16 cellular contexts compared by ENCODE assay signal in the genomic region with DNA sequence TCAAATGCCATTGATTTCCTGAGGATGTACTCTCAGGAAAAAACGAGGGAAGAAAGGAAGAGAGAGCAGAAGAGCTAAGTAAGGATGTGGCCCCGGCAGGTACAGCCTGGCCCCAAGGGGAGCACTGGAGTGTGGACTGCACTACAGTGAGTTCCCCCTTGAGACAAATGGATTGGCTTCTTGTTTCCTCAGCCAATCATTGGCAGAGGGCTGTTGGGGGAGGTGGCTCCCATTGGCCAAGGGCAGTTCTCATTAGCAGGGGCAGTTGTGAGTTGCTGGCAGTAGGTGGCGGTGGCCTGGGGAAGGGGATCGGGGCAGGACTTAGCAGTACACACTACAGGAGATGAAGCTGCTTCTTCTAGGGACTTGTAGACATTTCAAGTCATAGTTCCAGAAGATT. TPM values are rescaled to one million over a fixed set of nuclear protein-coding genes. Genes with fewer than 3 reads are reported as not detected.
"Had no signal": no experiment of that assay in that cellular context is flagged by ENCODE, and none has a peak within 500 bp of the region (broad histone marks: within the 10 kb centered on the region; RNA-seq: fewer than 3 reads in every experiment).

No MANE protein-coding gene starts in this region.

- H3K9me3 ChIP-seq: esophagus muscularis mucosa, thyroid gland had no signal

- H3K4me1 ChIP-seq: esophagus muscularis mucosa, thyroid gland had no signal

- H3K27me3 Mint-ChIP-seq: activated naive CD8-positive, alpha-beta T cell; stimulated activated naive B cell treated with anti-CD40 and anti-IgM and Interleukin-4, amounts not matched to agents 10 μg/mL and 1 μg/mL and 100 μg/mL, for 72 hours had no signal

- H3K36me3 ChIP-seq: esophagus muscularis mucosa, thyroid gland had no signal

- H3K4me3 ChIP-seq: esophagus muscularis mucosa, thyroid gland had no signal

- H3K4me1 Mint-ChIP-seq: immature natural killer cell; stimulated activated naive B cell treated with anti-CD40 and anti-IgM and Interleukin-4, amounts not matched to agents 10 μg/mL and 1 μg/mL and 100 μg/mL, for 72 hours had no signal

- H3K27ac ChIP-seq: esophagus muscularis mucosa, thyroid gland had no signal

- ATAC-seq: natural killer cell treated with Interleukin-12 subunit alpha and Interleukin-12 subunit beta and Interleukin-15 and Interleukin-18, amount 100 ng/mL, for 72 hours; stimulated activated naive B cell treated with anti-CD40 and anti-IgM and Interleukin-4, amounts not matched to agents 10 μg/mL and 1 μg/mL and 100 μg/mL, for 72 hours had no signal

- H3K27ac Mint-ChIP-seq: activated naive CD8-positive, alpha-beta T cell; natural killer cell treated with Interleukin-12 subunit alpha and Interleukin-12 subunit beta and Interleukin-15 and Interleukin-18, amount 100 ng/mL, for 72 hours; stimulated activated naive B cell treated with anti-CD40 and anti-IgM and Interleukin-4, amounts not matched to agents 10 μg/mL and 1 μg/mL and 100 μg/mL, for 72 hours had no signal

- H3K9me3 Mint-ChIP-seq: immature natural killer cell; natural killer cell treated with Interleukin-12 subunit alpha and Interleukin-12 subunit beta and Interleukin-15 and Interleukin-18, amount 100 ng/mL, for 72 hours had no signal

- H3K36me3 Mint-ChIP-seq: immature natural killer cell; natural killer cell treated with Interleukin-12 subunit alpha and Interleukin-12 subunit beta and Interleukin-15 and Interleukin-18, amount 100 ng/mL, for 72 hours; stimulated activated naive B cell treated with anti-CD40 and anti-IgM and Interleukin-4, amounts not matched to agents 10 μg/mL and 1 μg/mL and 100 μg/mL, for 72 hours had no signal

- H3K4me3 Mint-ChIP-seq: activated naive CD8-positive, alpha-beta T cell; immature natural killer cell; natural killer cell treated with Interleukin-12 subunit alpha and Interleukin-12 subunit beta and Interleukin-15 and Interleukin-18, amount 100 ng/mL, for 72 hours; stimulated activated naive B cell treated with anti-CD40 and anti-IgM and Interleukin-4, amounts not matched to agents 10 μg/mL and 1 μg/mL and 100 μg/mL, for 72 hours had no signal

- H3K27me3 ChIP-seq: esophagus muscularis mucosa, thyroid gland had no signal

- DNase-seq: activated CD4-positive, alpha-beta T cell treated with anti-CD3 and anti-CD28 coated beads, Interleukin-2, amount 50 U/mL, for 1 hour; activated CD4-positive, CD25-positive, alpha-beta regulatory T cell; activated CD8-positive, alpha-beta memory T cell treated with anti-CD3 and anti-CD28 coated beads for 24 hours; activated gamma-delta T cell treated with Interleukin-2 at 50 U/mL for 16 hours; amniotic stem cell; hypothalamus; immature natural killer cell; mesenchymal stem cell; stimulated activated CD4-positive, alpha-beta T cell treated with anti-CD3 and anti-CD28 coated beads, Interleukin-2, amount 100 ng/mL, for 48 hours; stimulated activated naive B cell treated with anti-CD40 and anti-IgM and Interleukin-4, amounts not matched to agents 10 μg/mL and 1 μg/mL and 100 μg/mL, for 72 hours; thyroid gland had no signal

RNA-seq across cellular contexts. Expression of gene CWH43, which starts 55.4 kb away (rescaled TPM):
- total RNA-seq: cardiac septum; esophagus muscularis mucosa; natural killer cell treated with Interleukin-12 subunit alpha and Interleukin-12 subunit beta and Interleukin-15 and Interleukin-18, amount 100 ng/mL, for 72 hours; skeletal muscle tissue had no signal
- polyA plus RNA-seq: immature natural killer cell had no signal
